Comparison of ENCODE assay signal across 26 cellular contexts in genomic region chr12:99049774-99050173, GRCh38.
"Had no signal": no experiment of that assay in that cellular context is flagged by ENCODE, and none has a peak within 500 bp of the region (broad histone marks: within the 10 kb centered on the region; RNA-seq: fewer than 3 reads in every experiment).

No MANE protein-coding gene starts in this region.

- DNase-seq: activated CD4-positive, alpha-beta T cell treated with anti-CD3 and anti-CD28 coated beads for 4 hours; activated CD4-positive, alpha-beta T cell treated with anti-CD3 and anti-CD28 coated beads, Interleukin-2, amount 50 U/mL, for 4 hours; activated effector memory CD4-positive, alpha-beta T cell treated with Interleukin-2 at 50 U/mL for 16 hours; activated naive CD4-positive, alpha-beta T cell treated with anti-CD3 and anti-CD28 coated beads for 36 hours; activated naive CD8-positive, alpha-beta T cell treated with anti-CD3 and anti-CD28 coated beads for 36 hours; activated T-cell treated with anti-CD3 and anti-CD28 coated beads for 4 hours; adrenal gland; aorta; body of pancreas; cerebellar nuclear complex; colonic mucosa; effector CD8-positive, alpha-beta T cell; esophagus squamous epithelium; foreskin melanocyte; islet precursor cell; left ventricle myocardium inferior; mucosa of descending colon; sigmoid colon; stimulated activated CD4-positive, alpha-beta T cell treated with anti-CD3 and anti-CD28 coated beads, Interleukin-1b, Interleukin-23, amount 100 ng/mL, for 48 hours; stimulated activated naive CD4-positive, alpha-beta T cell treated with Interleukin-2 at 50 U/mL for 16 hours had no signal

- ATAC-seq: body of pancreas; mucosa of descending colon; natural killer cell treated with Interleukin-12 subunit alpha and Interleukin-12 subunit beta and Interleukin-15 and Interleukin-18, amount 100 ng/mL, for 72 hours had no signal

- H3K27me3 ChIP-seq: adrenal gland, body of pancreas, colonic mucosa, sigmoid colon, tibial nerve had no signal

- H3K4me2 ChIP-seq: smooth muscle cell had no signal

- FAIRE-seq: endometrium had no signal

- H3K4me3 ChIP-seq: adrenal gland, body of pancreas, colonic mucosa, esophagus squamous epithelium, left ventricle myocardium inferior, lung, mucosa of descending colon, sigmoid colon, smooth muscle cell, tibial nerve had no signal

- H3K9me3 ChIP-seq: adrenal gland, body of pancreas, colonic mucosa had no signal

- H3K36me3 ChIP-seq: adrenal gland, colonic mucosa, esophagus squamous epithelium, left ventricle myocardium inferior, sigmoid colon had no signal

- H3K27ac ChIP-seq: adrenal gland, body of pancreas, colonic mucosa, epithelial cell of prostate, esophagus squamous epithelium, left ventricle myocardium inferior, sigmoid colon, tibial nerve had no signal

- H3K4me1 ChIP-seq: adrenal gland, body of pancreas, colonic mucosa, esophagus squamous epithelium, left ventricle myocardium inferior, sigmoid colon, tibial nerve had no signal
